9 cellular contexts compared by ENCODE assay signal in genomic region chr7:130942211-130942964, GRCh38.
A peak's percentile ranks its signal among the peaks of the same experiment; 100 is the strongest.
DNase-seq lines count a peak whose midpoint lies in the region; ATAC-seq, FAIRE-seq and TF ChIP-seq lines count a peak whose summit lies in the region.
"Had no signal": no experiment of that assay in that cellular context is flagged by ENCODE, and none has a peak within 500 bp of the region (broad histone marks: within the 10 kb centered on the region; RNA-seq: fewer than 3 reads in every experiment).

No MANE protein-coding gene starts in this region.

- H3K36me3 Mint-ChIP-seq in CD8-positive, alpha-beta memory T cell = peaks cover 7 to 75% (median 13%) of the 10 kb centered on the region in 3 donors
- H3K36me3 Mint-ChIP-seq in naive thymus-derived CD4-positive, alpha-beta T cell = peaks cover 0 to 35% (median 27%) of the 10 kb centered on the region in 5 donors
- H3K36me3 Mint-ChIP-seq in endothelial cell (ENCODE audit: low read depth, unreplicated experiment) = no peaks in the 10 kb centered on the region

- H3K4me3 ChIP-seq in CD8-positive, alpha-beta memory T cell (ENCODE audit: low read length) = peak overlapping the region; percentile 52
- H3K4me3 ChIP-seq in colonic mucosa = peak overlapping the region; percentile 35
- peak overlapping the region; percentile 41 for H3K4me3 ChIP-seq in naive thymus-derived CD4-positive, alpha-beta T cell (ENCODE audit: low read length)

- peaks cover 85% of the 10 kb centered on the region for H3K4me1 ChIP-seq in CD8-positive, alpha-beta memory T cell (ENCODE audit: insufficient read depth, low read length)
- peaks cover 5% of the 10 kb centered on the region for H3K4me1 ChIP-seq in colonic mucosa
- H3K4me1 ChIP-seq in naive thymus-derived CD4-positive, alpha-beta T cell (ENCODE audit: control insufficient read depth in 2 of 2, insufficient read depth in 2 of 2, low read length in 2 of 2) = peaks cover 51 to 69% of the 10 kb centered on the region in 2 donors

- H3K27ac ChIP-seq in CD8-positive, alpha-beta memory T cell (ENCODE audit: low read depth, low read length) = peak overlapping the region; percentile 77
- H3K27ac ChIP-seq in colonic mucosa = peak overlapping the region; percentile 85
- peak overlapping the region; percentile 78 for H3K27ac ChIP-seq in naive thymus-derived CD4-positive, alpha-beta T cell (ENCODE audit: low read depth, low read length)

- no peaks in the 10 kb centered on the region for H3K9me3 Mint-ChIP-seq in CD8-positive, alpha-beta memory T cell
- H3K9me3 Mint-ChIP-seq in naive thymus-derived CD4-positive, alpha-beta T cell = no peaks in the 10 kb centered on the region
- no peaks in the 10 kb centered on the region for H3K9me3 Mint-ChIP-seq in endothelial cell (ENCODE audit: unreplicated experiment)

- H3K27me3 ChIP-seq in CD8-positive, alpha-beta memory T cell (ENCODE audit: insufficient read depth, low read length, poor library complexity, severe bottlenecking) = no peaks in the 10 kb centered on the region
- H3K27me3 ChIP-seq in colonic mucosa = no peaks in the 10 kb centered on the region
- no peaks in the 10 kb centered on the region for H3K27me3 ChIP-seq in naive thymus-derived CD4-positive, alpha-beta T cell (ENCODE audit: control insufficient read depth in 2 of 2, insufficient read depth in 2 of 2, low read length in 2 of 2)

- H3K9me3 ChIP-seq in CD8-positive, alpha-beta memory T cell (ENCODE audit: low read length) = no peaks in the 10 kb centered on the region
- no peaks in the 10 kb centered on the region for H3K9me3 ChIP-seq in colonic mucosa
- no peaks in the 10 kb centered on the region for H3K9me3 ChIP-seq in naive thymus-derived CD4-positive, alpha-beta T cell (ENCODE audit: control insufficient read depth in 2 of 3, low read length in 3 of 3)

- no peak for FAIRE-seq in D721Med (lab: Jason Lieb, UNC)
- FAIRE-seq: GM18507 had no signal

- peaks cover 0 to 3% of the 10 kb centered on the region in 2 donors for H3K27me3 Mint-ChIP-seq in CD8-positive, alpha-beta memory T cell
- H3K27me3 Mint-ChIP-seq in naive thymus-derived CD4-positive, alpha-beta T cell = no peaks in the 10 kb centered on the region
- H3K27me3 Mint-ChIP-seq in endothelial cell (ENCODE audit: unreplicated experiment) = no peaks in the 10 kb centered on the region

- POLR2A ChIA-PET in CD8-positive, alpha-beta memory T cell (lab: Charles Lee) = interaction anchor here (1.3 to 3.0 kb wide), 3 partner anchors 8 to 29 kb away, joined by 4 to 14 read pairs (median 9); no protein-coding TSS in a partner anchor
- POLR2A ChIA-PET in naive thymus-derived CD4-positive, alpha-beta T cell (lab: Charles Lee) = interaction anchor here (0.6 kb wide), 1 partner anchor 430 kb away, joined by 4 read pairs; no protein-coding TSS in a partner anchor

- H3K4me1 Mint-ChIP-seq in CD8-positive, alpha-beta memory T cell = peaks cover 86 to 97% (median 96%) of the 10 kb centered on the region in 3 donors
- peaks cover 62 to 97% (median 92%) of the 10 kb centered on the region in 7 donors for H3K4me1 Mint-ChIP-seq in naive thymus-derived CD4-positive, alpha-beta T cell
- H3K4me1 Mint-ChIP-seq in endothelial cell (ENCODE audit: unreplicated experiment) = no peaks in the 10 kb centered on the region

- intact Hi-C loops in colonic mucosa (cut with DNase I) = loop anchor here (5.0 kb wide), 1 partner anchor 40 kb away; no protein-coding TSS in a partner anchor
- intact Hi-C loops in naive thymus-derived CD4-positive, alpha-beta T cell (cut with micrococcal nuclease) = loop anchor here in 1 of 2 donors (2.0 kb wide), 2 partner anchors 16 to 46 kb away; no protein-coding TSS in a partner anchor

- TF ChIP-seq CTCF in colonic mucosa (IDR thresholded peaks at IDR 0.05) (no peak), endothelial cell (IDR thresholded peaks at IDR 0.05; ENCODE audit: unreplicated experiment) (no peak), D721Med (IDR thresholded peaks at IDR 0.05; ENCODE audit: insufficient read depth, missing control alignments) (no peak)

- DNase-seq in CD8-positive, alpha-beta memory T cell = peak in 3 of 5 donors; percentile 42 to 64 (median 58)
- peak; percentile 36 for DNase-seq in NCI-H2227 (lab: John Stamatoyannopoulos, UW; ENCODE audit: unreplicated experiment)
- peak; percentile 62 for DNase-seq in colonic mucosa
- DNase-seq in naive thymus-derived CD4-positive, alpha-beta T cell = no peak
- DNase-seq in endothelial cell (ENCODE audit: low spot score) = no peak
- DNase-seq in D721Med (ENCODE audit: insufficient read length, low spot score) = no peak

- CTCF ChIA-PET in CD8-positive, alpha-beta memory T cell (lab: Charles Lee) = interaction anchor here (1.2 to 10.1 kb wide), 5 partner anchors 8 to 45 kb away, joined by 3 to 56 read pairs (median 6); no protein-coding TSS in a partner anchor
- CTCF ChIA-PET in naive thymus-derived CD4-positive, alpha-beta T cell (lab: Charles Lee) = interaction anchor here (0.7 kb wide), 1 partner anchor 45 kb away, joined by 3 read pairs; no protein-coding TSS in a partner anchor

- H3K9ac ChIP-seq in colonic mucosa (ENCODE audit: low read depth in 2 of 2, low read length in 2 of 2) = peak overlapping the region; percentile 4 to 95

- peaks cover 7% of the 10 kb centered on the region for H3K36me3 ChIP-seq in CD8-positive, alpha-beta memory T cell (ENCODE audit: insufficient read depth, low read length)
- no peaks in the 10 kb centered on the region for H3K36me3 ChIP-seq in colonic mucosa
- H3K36me3 ChIP-seq in naive thymus-derived CD4-positive, alpha-beta T cell (ENCODE audit: control insufficient read depth in 2 of 3, insufficient read depth in 3 of 3, low read length in 3 of 3) = peaks cover 0 to 9% (median 0%) of the 10 kb centered on the region in 3 experiments

- peak; percentile 20 for ATAC-seq in naive thymus-derived CD4-positive, alpha-beta T cell
- ATAC-seq in HG02642 (IDR thresholded peaks at IDR 0.05; ENCODE audit: poor library complexity, unreplicated experiment) (no peak), HG02571 (IDR thresholded peaks at IDR 0.05; ENCODE audit: unreplicated experiment) (no peak)

- H3K4me3 Mint-ChIP-seq in CD8-positive, alpha-beta memory T cell = peak overlapping the region; percentile 85 to 98 (median 93)
- peak overlapping the region; percentile 72 to 90 (median 84) for H3K4me3 Mint-ChIP-seq in naive thymus-derived CD4-positive, alpha-beta T cell
- H3K4me3 Mint-ChIP-seq in endothelial cell (ENCODE audit: unreplicated experiment) = no peak overlapping the region

- H3K27ac Mint-ChIP-seq in CD8-positive, alpha-beta memory T cell = peak overlapping the region; percentile 87 to 99 (median 96)
- peak overlapping the region in 8 of 9 donors; percentile 88 to 96 (median 94) for H3K27ac Mint-ChIP-seq in naive thymus-derived CD4-positive, alpha-beta T cell
- no peak overlapping the region for H3K27ac Mint-ChIP-seq in endothelial cell (ENCODE audit: unreplicated experiment)

Comparison
In these comparisons a context has a peak if more than half of its experiments do, and no peak if none do; other contexts are left out.
1. DNase-seq: peak in CD8-positive, alpha-beta memory T cell (3 of 5), NCI-H2227 (single experiment) and colonic mucosa (single experiment); none in naive thymus-derived CD4-positive, alpha-beta T cell (0 of 9), endothelial cell (single experiment) and D721Med (single experiment).
2. Peak in every context shown above with its lines, with median percentiles within 50 percentile points of each other: H3K27ac ChIP-seq and H3K4me3 ChIP-seq.